8 cellular contexts compared by ENCODE assay signal in the genomic region with DNA sequence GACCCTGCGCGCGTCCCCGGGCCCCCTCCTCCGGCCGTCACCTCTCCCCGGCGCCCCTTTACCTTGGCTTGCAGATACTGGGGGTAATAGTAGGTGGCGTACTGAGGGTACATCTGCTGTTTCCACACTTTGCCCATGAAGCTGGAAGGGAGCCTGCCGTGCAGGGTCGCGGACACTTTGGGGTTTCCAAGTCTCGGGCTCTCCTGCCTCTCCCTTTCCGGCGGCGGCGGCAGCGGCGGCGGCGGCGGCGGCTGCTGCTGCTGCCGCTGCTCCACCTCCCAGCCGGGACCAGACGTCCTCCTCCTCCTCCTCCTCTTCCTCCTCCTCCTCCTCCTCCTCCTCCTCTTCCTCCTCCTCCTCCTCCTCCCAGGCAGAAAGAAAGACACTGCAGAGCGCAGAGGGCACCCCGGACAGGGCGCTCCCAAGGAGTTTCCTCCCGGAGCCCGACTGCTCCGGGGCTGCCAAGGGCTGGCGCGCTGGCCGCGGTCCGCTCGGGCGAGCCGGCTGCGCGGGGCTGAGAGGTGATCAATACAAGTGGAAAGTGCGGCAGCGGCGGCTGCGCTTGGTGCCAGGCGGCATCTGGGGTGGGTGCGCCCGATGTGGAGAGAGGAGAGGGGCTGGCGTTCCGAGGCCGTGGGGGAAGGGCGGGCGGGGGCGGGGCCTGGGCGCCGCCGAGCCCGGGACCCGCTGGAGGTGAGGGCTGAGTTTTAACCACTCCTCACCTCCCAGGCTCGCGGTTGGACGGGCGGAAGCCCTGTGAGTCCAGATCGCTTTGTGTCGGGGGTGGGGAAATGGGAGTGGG. TPM values are rescaled to one million over a fixed set of nuclear protein-coding genes. Genes with fewer than 3 reads are reported as not detected.
DNase-seq lines count a peak whose midpoint lies in the region; ATAC-seq and TF ChIP-seq lines count a peak whose summit lies in the region.

A gene with protein sequence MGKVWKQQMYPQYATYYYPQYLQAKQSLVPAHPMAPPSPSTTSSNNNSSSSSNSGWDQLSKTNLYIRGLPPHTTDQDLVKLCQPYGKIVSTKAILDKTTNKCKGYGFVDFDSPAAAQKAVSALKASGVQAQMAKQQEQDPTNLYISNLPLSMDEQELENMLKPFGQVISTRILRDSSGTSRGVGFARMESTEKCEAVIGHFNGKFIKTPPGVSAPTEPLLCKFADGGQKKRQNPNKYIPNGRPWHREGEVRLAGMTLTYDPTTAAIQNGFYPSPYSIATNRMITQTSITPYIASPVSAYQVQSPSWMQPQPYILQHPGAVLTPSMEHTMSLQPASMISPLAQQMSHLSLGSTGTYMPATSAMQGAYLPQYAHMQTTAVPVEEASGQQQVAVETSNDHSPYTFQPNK (minus strand): TSS at position 581 of the 802 bp plus-strand sequence. CDS start 444 bp downstream, at position 137.

- no peaks in the 10 kb centered on the region for H3K36me3 Mint-ChIP-seq in endodermal cell (ENCODE audit: low read depth)

- H3K36me3 ChIP-seq in A673 (ENCODE audit: insufficient read depth, low read length, poor library complexity, severe bottlenecking) (no peaks in the 10 kb centered on the region), endodermal cell (ENCODE audit: control insufficient read depth, insufficient read depth, low read length) (no peaks in the 10 kb centered on the region)

- H3K9ac ChIP-seq in endodermal cell (ENCODE audit: extremely low read depth, low read length, poor library complexity, severe bottlenecking), result peak within 1 kb of the TSS; percentile 84

- peak within 1 kb of the TSS; percentile 88 for H3K27ac Mint-ChIP-seq in endodermal cell

- no peaks in the 10 kb centered on the region for H3K9me3 Mint-ChIP-seq in endodermal cell

- no TSS peak for BruUV-seq in A673 (replicated peaks; lab: Mats Ljungman, UMichigan)

- POLR2A ChIA-PET in A673 (lab: Charles Lee; ENCODE audit: low non-redundant PET), result interaction anchor here (0.6 kb wide), 1 partner anchor 65 kb away, joined by 6 read pairs; no protein-coding TSS in a partner anchor

- H3K4me1 Mint-ChIP-seq in endodermal cell, result peaks cover 27% of the 10 kb centered on the region

- peak within 1 kb of the TSS; percentile 97 for H3K4me3 ChIP-seq in A673 (ENCODE audit: low read depth, low read length, poor library complexity, severe bottlenecking)
- H3K4me3 ChIP-seq in endodermal cell (ENCODE audit: low read length), result peak within 1 kb of the TSS; percentile 99

- H3K4me3 Mint-ChIP-seq in endodermal cell, result peak within 1 kb of the TSS; percentile 76

- peaks cover 3% of the 10 kb centered on the region for H3K27me3 Mint-ChIP-seq in endodermal cell (ENCODE audit: insufficient read depth)

- H3K27ac ChIP-seq in A673 (ENCODE audit: low read depth, low read length, poor library complexity, severe bottlenecking), result peak within 1 kb of the TSS; percentile 93
- H3K27ac ChIP-seq in endodermal cell (ENCODE audit: low read depth, low read length), result peak within 1 kb of the TSS; percentile 84

- 0% methylated on average over 46 of the region's 66 CpGs; no CpG with 5 or more reads in 1 of the 2 experiments for WGBS in endodermal cell (ENCODE audit: insufficient coverage in 1 of 2, insufficient read length in 1 of 2), 2 experiments

- CTCF ChIA-PET in A673 (lab: Charles Lee), result interaction anchor here (0.7 kb wide), 1 partner anchor 87 kb away, joined by 3 read pairs; no protein-coding TSS in a partner anchor

- H3K27me3 ChIP-seq in A673 (replicated peaks; ENCODE audit: insufficient read depth, low read depth, low read length, poor library complexity), result no peaks in the 10 kb centered on the region
- H3K27me3 ChIP-seq in endodermal cell (ENCODE audit: control insufficient read depth, insufficient read depth, low read length, poor library complexity, severe bottlenecking), result no peaks in the 10 kb centered on the region

- intact Hi-C loops in A673 (cut with micrococcal nuclease; ENCODE audit: unreplicated experiment), result loop anchor here (5.0 to 10.0 kb wide), 4 partner anchors 66 to 219 kb away; no protein-coding TSS in a partner anchor

- H3K4me1 ChIP-seq in A673 (ENCODE audit: insufficient read depth, low read length, poor library complexity, severe bottlenecking) (peaks cover 28% of the 10 kb centered on the region), endodermal cell (ENCODE audit: control insufficient read depth, insufficient read depth, low read length) (peaks cover 4% of the 10 kb centered on the region)

- H3K9me3 ChIP-seq in A673 (ENCODE audit: low read depth, low read length, poor library complexity, severe bottlenecking), result no peaks in the 10 kb centered on the region
- H3K9me3 ChIP-seq in endodermal cell (ENCODE audit: control insufficient read depth, low read length), result no peaks in the 10 kb centered on the region

- TF ChIP-seq CTCF in A673 (conservative IDR thresholded peaks at IDR 0.05; ENCODE audit: low read depth, low read length) (no peak), endodermal cell (conservative IDR thresholded peaks at IDR 0.05) (no peak)

- peak; percentile 69 for DNase-seq in A673 (ENCODE audit: low spot score)
- DNase-seq in NCI-H510A treated with DMSO at 0.1 percent for 48 hours (lab: John Stamatoyannopoulos, UW), result peak; percentile 18
- DNase-seq in activated CD8-positive, alpha-beta memory T cell treated with anti-CD3 and anti-CD28 coated beads for 4 hours (ENCODE audit: low read depth in 2 of 2), result peak; percentile 2 to 14
- DNase-seq in endodermal cell, result peak; percentile 91
- DNase-seq in mesenteric fat pad (ENCODE audit: low spot score), result no peak
- peak; percentile 29 to 37 for DNase-seq in stimulated activated CD8-positive, alpha-beta memory T cell treated with anti-CD3 and anti-CD28 coated beads, Interleukin-2, amount 100 ng/mL, for 48 hours (ENCODE audit: low read depth in 2 of 2)

- peak; percentile 37 for ATAC-seq in GM21786 (IDR thresholded peaks at IDR 0.05; ENCODE audit: unreplicated experiment)
- ATAC-seq in GM21367 (IDR thresholded peaks at IDR 0.05; ENCODE audit: unreplicated experiment), result no peak

RNA-seq across cellular contexts. Expression of the gene that starts here (rescaled TPM):
- total RNA-seq in A673 (2021) (80.5 and 84.9 TPM in 2 replicates), endodermal cell (100 to 1,000 TPM in 1 of 2 donors, 10 to 100 TPM in 1; 90.7 to 124 TPM), mesenteric fat pad (144 TPM)
- 63.0 TPM for polyA plus RNA-seq in endodermal cell (2013, experiment 1 of 2)
- 69.2 TPM for polyA plus RNA-seq in endodermal cell (2013, experiment 2 of 2)
